In the genomic region with DNA sequence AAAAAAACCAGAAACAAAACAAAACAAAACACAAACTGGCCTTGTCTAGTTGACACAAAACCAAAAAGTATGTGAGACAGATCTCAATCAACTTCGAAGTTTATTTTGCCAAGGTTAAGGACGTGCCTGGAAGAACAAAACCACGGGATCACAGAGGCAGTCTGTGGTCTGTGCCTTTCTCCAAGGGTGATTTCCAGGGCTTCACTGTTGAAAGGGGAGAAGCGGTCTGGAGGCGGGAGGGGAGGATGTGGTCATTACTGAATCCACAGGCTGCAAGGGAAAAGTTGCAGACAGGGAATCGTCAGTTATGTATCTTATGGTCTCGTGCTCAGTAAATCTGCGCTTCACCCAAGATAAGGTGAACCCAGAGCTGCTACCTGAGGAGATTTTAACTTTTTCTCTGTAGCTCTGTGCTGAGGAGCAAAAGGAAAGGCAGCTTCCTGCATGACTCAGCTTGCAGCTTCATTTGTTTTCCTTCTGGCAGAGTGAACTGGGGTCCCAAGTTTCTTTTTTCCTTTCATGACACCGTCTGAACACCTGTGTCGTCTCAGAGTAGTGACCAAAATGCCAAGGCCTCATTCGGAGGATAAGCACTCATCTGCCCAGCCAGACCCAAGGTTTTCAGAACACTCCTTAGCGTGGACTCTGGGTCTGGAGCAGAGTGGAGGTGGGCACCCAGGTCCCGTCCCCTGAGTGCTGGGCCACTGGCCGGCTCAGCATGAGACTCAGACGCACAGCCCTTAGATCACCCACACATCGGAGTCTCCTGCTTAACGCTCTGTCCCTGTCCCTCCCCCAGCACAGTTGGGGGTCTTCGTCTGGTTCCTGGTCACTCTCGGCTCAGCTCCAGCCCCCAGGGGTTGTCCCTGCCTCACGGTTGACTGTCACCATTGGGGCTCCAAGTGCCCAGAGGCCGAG, we compare ENCODE assay signal across 12 cellular contexts. TPM values are rescaled to one million over a fixed set of nuclear protein-coding genes. Genes with fewer than 3 reads are reported as not detected.
DNase-seq lines count a peak whose midpoint lies in the region; ATAC-seq and TF ChIP-seq lines count a peak whose summit lies in the region.
"Had no signal": no experiment of that assay in that cellular context is flagged by ENCODE, and none has a peak within 500 bp of the region (broad histone marks: within the 10 kb centered on the region; RNA-seq: fewer than 3 reads in every experiment).

No MANE protein-coding gene starts in this region.

- ATAC-seq in HG03439 (IDR thresholded peaks at IDR 0.05; ENCODE audit: unreplicated experiment): no peak
- ATAC-seq: body of pancreas had no signal

- H3K27me3 Mint-ChIP-seq in mesothelial cell of epicardium (ENCODE audit: low read depth): no peaks in the 10 kb centered on the region

- H3K4me3 Mint-ChIP-seq in mesothelial cell of epicardium: no peak overlapping the region

- no peaks in the 10 kb centered on the region for H3K36me3 Mint-ChIP-seq in mesothelial cell of epicardium

- H3K27ac Mint-ChIP-seq in mesothelial cell of epicardium: peak overlapping the region; percentile 85

- no peaks in the 10 kb centered on the region for H3K9me3 Mint-ChIP-seq in mesothelial cell of epicardium

- DNase-seq in COLO829 (ENCODE audit: low spot score) (peak; percentile 28), M059J (ENCODE audit: low read depth) (peak; percentile 91), choroid plexus epithelial cell (ENCODE audit: low read depth) (peak; percentile 82), mesothelial cell of epicardium (ENCODE audit: low spot score in 2 of 2, unreplicated experiment in 2 of 2) (no peak), NCI-H748 treated with DMSO at 0.1 percent for 48 hours (lab: John Stamatoyannopoulos, UW) (no peak), GDM1 (lab: John Stamatoyannopoulos, UW) (no peak), NCI-H1105 (lab: John Stamatoyannopoulos, UW) (no peak)
- DNase-seq: activated CD4-positive, alpha-beta T cell treated with anti-CD3 and anti-CD28 coated beads, Interleukin-2, amount 50 U/mL, for 4 hours; body of pancreas; heart right ventricle; pancreas had no signal

- no peak overlapping the region for H3K4me3 ChIP-seq in choroid plexus epithelial cell (ENCODE audit: low read depth, low read length)
- H3K4me3 ChIP-seq: body of pancreas, heart right ventricle, pancreas had no signal

- TF ChIP-seq CTCF in choroid plexus epithelial cell (conservative IDR thresholded peaks at IDR 0.05; ENCODE audit: low read depth, low read length) (no peak), mesothelial cell of epicardium (IDR thresholded peaks at IDR 0.05; ENCODE audit: unreplicated experiment) (no peak)

- H3K4me1 Mint-ChIP-seq in mesothelial cell of epicardium: peaks cover 18% of the 10 kb centered on the region

RNA-seq across cellular contexts. Expression of gene ROPN1L, which starts 25.9 kb away (rescaled TPM):
- total RNA-seq in M059J (2014; rRNA removed; shearing (Covaris generic)): 0.30 and 3.0 TPM in 2 replicates
- 0.23 to 0.45 TPM in 2 of 3 replicates, not detected in the other for total RNA-seq in mesothelial cell of epicardium

Comparison
In these comparisons a context has a peak if more than half of its experiments do, and no peak if none do; other contexts are left out.
1. DNase-seq: peak in COLO829 (single experiment), M059J (single experiment) and choroid plexus epithelial cell (single experiment); none in mesothelial cell of epicardium (0 of 2), NCI-H748 treated with DMSO at 0.1 percent for 48 hours (single experiment), GDM1 (single experiment) and NCI-H1105 (single experiment).